8 cellular contexts compared by ENCODE assay signal in genomic region chr3:151227438-151228290, GRCh38. TPM values are rescaled to one million over a fixed set of nuclear protein-coding genes. Genes with fewer than 3 reads are reported as not detected.
DNase-seq lines count a peak whose midpoint lies in the region; ATAC-seq and TF ChIP-seq lines count a peak whose summit lies in the region.

No MANE protein-coding gene starts in this region.

- intact Hi-C loops in activated T-helper 1 cell treated with anti-CD3 and anti-CD28 coated beads, Interleukin-12 subunit alpha, Interleukin-12 subunit beta, Interleukin-2, Interleukin-4 antibody, amounts not matched to agents 30 ng/mL and 10 ng/mL and 1 ng/mL, durations not matched to agents 14 hours and 24 hours and 36 hours (cut with micrococcal nuclease) = loop anchor here (1.0 to 2.0 kb wide), 9 partner anchors 16 to 612 kb away; partner anchors contain the start of genes GPR171 and P2RY14

- TF ChIP-seq CTCF in Peyer's patch (IDR thresholded peaks at IDR 0.05) (peak; percentile 78 to 93 (median 88)), fibroblast of pulmonary artery (IDR thresholded peaks at IDR 0.05; ENCODE audit: low read length, missing control alignments) (peak; percentile 95), neural progenitor cell (IDR thresholded peaks at IDR 0.05) (peak; percentile 94)

- H3K4me1 ChIP-seq in Peyer's patch (peaks cover 0 to 13% (median 4%) of the 10 kb centered on the region in 4 donors), neural progenitor cell (no peaks in the 10 kb centered on the region)

- H3K4me3 ChIP-seq in Peyer's patch (no peak overlapping the region), fibroblast of pulmonary artery (replicated peaks; ENCODE audit: low read depth, low read length) (no peak overlapping the region), neural progenitor cell (no peak overlapping the region)

- no peaks in the 10 kb centered on the region for H4K20me1 ChIP-seq in neural progenitor cell (ENCODE audit: low read depth)

- H3K9me3 Mint-ChIP-seq in activated T-helper 1 cell treated with anti-CD3 and anti-CD28 coated beads, Interleukin-12 subunit alpha, Interleukin-12 subunit beta, Interleukin-2, Interleukin-4 antibody, amounts not matched to agents 30 ng/mL and 10 ng/mL and 1 ng/mL, durations not matched to agents 14 hours and 24 hours and 36 hours = peaks cover 7% of the 10 kb centered on the region
- no peaks in the 10 kb centered on the region for H3K9me3 Mint-ChIP-seq in neural progenitor cell
- H3K9me3 Mint-ChIP-seq in stimulated activated naive CD8-positive, alpha-beta T cell treated with anti-CD3 and anti-CD28 coated beads, Interleukin-15, amount 100 ng/mL, for 72 hours = peaks cover 2 to 6% of the 10 kb centered on the region in 2 donors

- H3K9ac ChIP-seq in neural progenitor cell = no peak overlapping the region

- H2AFZ ChIP-seq in neural progenitor cell (replicated peaks) = no peak overlapping the region

- H3K9me3 ChIP-seq in Peyer's patch (no peaks in the 10 kb centered on the region), neural progenitor cell (ENCODE audit: low read depth) (no peaks in the 10 kb centered on the region)

- ATAC-seq in GM19467 (IDR thresholded peaks at IDR 0.05; ENCODE audit: unreplicated experiment) (peak; percentile 83), HG03571 (IDR thresholded peaks at IDR 0.05; ENCODE audit: unreplicated experiment) (peak; percentile 94)
- peak; percentile 85 for ATAC-seq in stimulated activated naive CD8-positive, alpha-beta T cell treated with anti-CD3 and anti-CD28 coated beads, Interleukin-15, amount 100 ng/mL, for 72 hours

- H3K27me3 ChIP-seq in Peyer's patch (no peaks in the 10 kb centered on the region), neural progenitor cell (no peaks in the 10 kb centered on the region)

- H3K36me3 Mint-ChIP-seq in activated T-helper 1 cell treated with anti-CD3 and anti-CD28 coated beads, Interleukin-12 subunit alpha, Interleukin-12 subunit beta, Interleukin-2, Interleukin-4 antibody, amounts not matched to agents 30 ng/mL and 10 ng/mL and 1 ng/mL, durations not matched to agents 14 hours and 24 hours and 36 hours (ENCODE audit: low read depth) = peaks cover 13% of the 10 kb centered on the region
- H3K36me3 Mint-ChIP-seq in neural progenitor cell = no peaks in the 10 kb centered on the region

- H3K4me2 ChIP-seq in neural progenitor cell = no peak overlapping the region

- H3K27ac ChIP-seq in Peyer's patch = peak overlapping the region in 2 of 4 donors; percentile 28 to 41
- H3K27ac ChIP-seq in neural progenitor cell = no peak overlapping the region

- peak overlapping the region; percentile 11 for H3K4me3 Mint-ChIP-seq in activated T-helper 1 cell treated with anti-CD3 and anti-CD28 coated beads, Interleukin-12 subunit alpha, Interleukin-12 subunit beta, Interleukin-2, Interleukin-4 antibody, amounts not matched to agents 30 ng/mL and 10 ng/mL and 1 ng/mL, durations not matched to agents 14 hours and 24 hours and 36 hours
- no peak overlapping the region for H3K4me3 Mint-ChIP-seq in neural progenitor cell
- peak overlapping the region; percentile 53 to 67 for H3K4me3 Mint-ChIP-seq in stimulated activated naive CD8-positive, alpha-beta T cell treated with anti-CD3 and anti-CD28 coated beads, Interleukin-15, amount 100 ng/mL, for 72 hours

- no peaks in the 10 kb centered on the region for H3K79me2 ChIP-seq in neural progenitor cell (ENCODE audit: low read depth)

- H3K27ac Mint-ChIP-seq in activated T-helper 1 cell treated with anti-CD3 and anti-CD28 coated beads, Interleukin-12 subunit alpha, Interleukin-12 subunit beta, Interleukin-2, Interleukin-4 antibody, amounts not matched to agents 30 ng/mL and 10 ng/mL and 1 ng/mL, durations not matched to agents 14 hours and 24 hours and 36 hours = peak overlapping the region; percentile 20
- peak overlapping the region; percentile 8 for H3K27ac Mint-ChIP-seq in neural progenitor cell
- H3K27ac Mint-ChIP-seq in stimulated activated naive CD8-positive, alpha-beta T cell treated with anti-CD3 and anti-CD28 coated beads, Interleukin-15, amount 100 ng/mL, for 72 hours = peak overlapping the region; percentile 15 to 96

- H3K27me3 Mint-ChIP-seq in activated T-helper 1 cell treated with anti-CD3 and anti-CD28 coated beads, Interleukin-12 subunit alpha, Interleukin-12 subunit beta, Interleukin-2, Interleukin-4 antibody, amounts not matched to agents 30 ng/mL and 10 ng/mL and 1 ng/mL, durations not matched to agents 14 hours and 24 hours and 36 hours (ENCODE audit: insufficient read depth) = no peaks in the 10 kb centered on the region
- no peaks in the 10 kb centered on the region for H3K27me3 Mint-ChIP-seq in neural progenitor cell (ENCODE audit: insufficient read depth, low read depth)
- no peaks in the 10 kb centered on the region for H3K27me3 Mint-ChIP-seq in stimulated activated naive CD8-positive, alpha-beta T cell treated with anti-CD3 and anti-CD28 coated beads, Interleukin-15, amount 100 ng/mL, for 72 hours

- DNase-seq in D341Med (ENCODE audit: low spot score) (peak; percentile 78), Peyer's patch (peak; percentile 67 to 92 (median 73)), fibroblast of pulmonary artery (ENCODE audit: low read depth) (peak; percentile 89), neural progenitor cell (ENCODE audit: low spot score) (peak; percentile 81)
- peak; percentile 75 for DNase-seq in activated T-helper 1 cell treated with anti-CD3 and anti-CD28 coated beads, Interleukin-12 subunit alpha, Interleukin-12 subunit beta, Interleukin-2, Interleukin-4 antibody, amounts not matched to agents 30 ng/mL and 10 ng/mL and 1 ng/mL, durations not matched to agents 14 hours and 24 hours and 36 hours (ENCODE audit: low spot score)
- peak; percentile 72 to 83 for DNase-seq in stimulated activated naive CD8-positive, alpha-beta T cell treated with anti-CD3 and anti-CD28 coated beads, Interleukin-15, amount 100 ng/mL, for 72 hours

- H3K36me3 ChIP-seq in Peyer's patch = no peaks in the 10 kb centered on the region
- H3K36me3 ChIP-seq in neural progenitor cell = no peaks in the 10 kb centered on the region

- TF ChIP-seq POLR2A in Peyer's patch (IDR thresholded peaks at IDR 0.05) = no peak

- H3F3A ChIP-seq in neural progenitor cell (ENCODE audit: low read depth) = no peaks in the 10 kb centered on the region

- H3K4me1 Mint-ChIP-seq in activated T-helper 1 cell treated with anti-CD3 and anti-CD28 coated beads, Interleukin-12 subunit alpha, Interleukin-12 subunit beta, Interleukin-2, Interleukin-4 antibody, amounts not matched to agents 30 ng/mL and 10 ng/mL and 1 ng/mL, durations not matched to agents 14 hours and 24 hours and 36 hours (ENCODE audit: low read depth) = peaks cover 61% of the 10 kb centered on the region
- peaks cover 5% of the 10 kb centered on the region for H3K4me1 Mint-ChIP-seq in neural progenitor cell
- peaks cover 64% of the 10 kb centered on the region for H3K4me1 Mint-ChIP-seq in stimulated activated naive CD8-positive, alpha-beta T cell treated with anti-CD3 and anti-CD28 coated beads, Interleukin-15, amount 100 ng/mL, for 72 hours

RNA-seq across cellular contexts. Expression of gene GPR171, which starts 24.6 kb away (rescaled TPM):
- total RNA-seq in Peyer's patch (10 to 100 TPM in 1 of 4 donors, 1 to 10 TPM in 3; 4.9 to 11.0 (median 7.3) TPM), neural progenitor cell (ENCODE audit: low replicate concordance) (not detected in 2 replicates)
- total RNA-seq in activated T-helper 1 cell treated with anti-CD3 and anti-CD28 coated beads, Interleukin-12 subunit alpha, Interleukin-12 subunit beta, Interleukin-2, Interleukin-4 antibody, amounts not matched to agents 30 ng/mL and 10 ng/mL and 1 ng/mL, durations not matched to agents 14 hours and 24 hours and 36 hours = 172 and 191 TPM in 2 replicates

RNA-seq across cellular contexts. Expression of gene P2RY14, which starts 50.7 kb away (rescaled TPM):
- total RNA-seq in Peyer's patch (1 to 10 TPM; 1.2 to 3.6 (median 2.0) TPM), neural progenitor cell (ENCODE audit: low replicate concordance) (not detected in 2 replicates)
- 7.7 and 9.4 TPM in 2 replicates for total RNA-seq in activated T-helper 1 cell treated with anti-CD3 and anti-CD28 coated beads, Interleukin-12 subunit alpha, Interleukin-12 subunit beta, Interleukin-2, Interleukin-4 antibody, amounts not matched to agents 30 ng/mL and 10 ng/mL and 1 ng/mL, durations not matched to agents 14 hours and 24 hours and 36 hours

Comparison
In these comparisons a context has a peak if more than half of its experiments do, and no peak if none do; other contexts are left out.
1. RNA of gene GPR171, which starts 24.6 kb away (total RNA-seq): 172 to 191 TPM in activated T-helper 1 cell treated with anti-CD3 and anti-CD28 coated beads, Interleukin-12 subunit alpha, Interleukin-12 subunit beta, Interleukin-2, Interleukin-4 antibody, amounts not matched to agents 30 ng/mL and 10 ng/mL and 1 ng/mL, durations not matched to agents 14 hours and 24 hours and 36 hours; 4.9 to 11.0 TPM in Peyer's patch and not detected in neural progenitor cell; every median in the first group is over 10 times any median in the second.
2. Peak in every context shown above with its lines, with median percentiles within 50 percentile points of each other: DNase-seq, ATAC-seq, CTCF ChIP-seq and H3K27ac Mint-ChIP-seq.